ENCODE assay signal across 8 cellular contexts in the genomic region with DNA sequence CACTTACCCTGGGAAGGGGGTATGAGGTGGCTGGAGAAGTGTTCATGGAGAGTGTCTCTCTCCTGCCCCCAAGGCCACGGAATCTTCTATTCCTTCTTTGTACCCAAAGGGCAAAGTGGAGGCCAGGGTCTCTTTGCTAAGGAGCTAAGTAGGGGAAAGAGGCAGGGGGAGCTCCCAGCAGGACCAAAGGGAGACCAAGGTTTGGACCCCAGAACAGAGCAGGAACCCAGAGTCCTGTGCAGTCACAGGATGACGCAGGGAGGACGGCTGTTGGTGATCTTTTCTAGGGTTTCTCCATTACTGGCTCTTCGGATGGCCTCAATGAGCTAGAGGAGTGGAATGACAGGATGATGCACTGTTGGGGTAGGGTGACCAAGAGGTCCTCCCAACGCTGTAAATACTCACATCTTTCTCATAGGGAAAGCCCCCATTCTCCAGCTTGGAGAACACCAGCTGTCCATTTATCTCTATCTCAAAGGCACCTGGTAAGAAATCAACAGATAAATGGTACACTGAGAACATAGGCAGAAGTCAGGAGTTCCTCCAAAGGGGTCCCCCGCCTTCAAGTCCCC. TPM values are rescaled to one million over a fixed set of nuclear protein-coding genes. Genes with fewer than 3 reads are reported as not detected.
DNase-seq lines count a peak whose midpoint lies in the region; ATAC-seq and TF ChIP-seq lines count a peak whose summit lies in the region.

No MANE protein-coding gene starts in this region.

- peak overlapping the region; percentile 77 for H3K4me3 ChIP-seq in GM12875 (ENCODE audit: low read depth, low read length)
- peak overlapping the region; percentile 87 for H3K4me3 ChIP-seq in fibroblast of villous mesenchyme (ENCODE audit: low read depth, low read length)
- peak overlapping the region; percentile 80 to 88 (median 81) for H3K4me3 ChIP-seq in skeletal muscle tissue (ENCODE audit: low read length in 3 of 3)

- H3K4me3 Mint-ChIP-seq in T-helper 17 cell = peak overlapping the region; percentile 92

- peaks cover 24 to 26% (median 25%) of the 10 kb centered on the region in 3 donors for H3K36me3 ChIP-seq in skeletal muscle tissue (ENCODE audit: control insufficient read depth in 3 of 3, insufficient read depth in 3 of 3, low read length in 3 of 3)

- H3K4me1 ChIP-seq in skeletal muscle tissue (ENCODE audit: control insufficient read depth in 3 of 3, insufficient read depth in 3 of 3, low read length in 3 of 3) = peaks cover 7 to 12% (median 9%) of the 10 kb centered on the region in 3 donors

- peak overlapping the region; percentile 88 for H3K27ac Mint-ChIP-seq in T-helper 17 cell

- no peaks in the 10 kb centered on the region for H3K36me3 Mint-ChIP-seq in T-helper 17 cell (ENCODE audit: low read depth)

- peak overlapping the region; percentile 72 to 82 (median 76) for H3K9ac ChIP-seq in skeletal muscle tissue (ENCODE audit: low read depth in 1 of 3, low read length in 3 of 3)

- no peak for DNase-seq in T-helper 17 cell
- no peak for DNase-seq in fibroblast of villous mesenchyme (ENCODE audit: low read depth)
- no peak for DNase-seq in RPMI8226
- no peak for DNase-seq in SKM-1 (lab: John Stamatoyannopoulos, UW; ENCODE audit: unreplicated experiment)
- no peak for DNase-seq in NCI-H748 (lab: John Stamatoyannopoulos, UW; ENCODE audit: unreplicated experiment)
- DNase-seq in ureter (ENCODE audit: low spot score) = no peak

- no peaks in the 10 kb centered on the region for H3K27me3 ChIP-seq in skeletal muscle tissue (ENCODE audit: control insufficient read depth in 3 of 3, insufficient read depth in 3 of 3, low read length in 3 of 3)

- no peak for ATAC-seq in T-helper 17 cell

- H3K4me1 Mint-ChIP-seq in T-helper 17 cell = peaks cover 17% of the 10 kb centered on the region

- TF ChIP-seq CTCF in GM12875 (IDR thresholded peaks at IDR 0.05; ENCODE audit: borderline replicate concordance, insufficient read depth, low read depth, low read length) = no peak
- no peak for TF ChIP-seq CTCF in fibroblast of villous mesenchyme (IDR thresholded peaks at IDR 0.05; ENCODE audit: insufficient read depth, low read depth, low read length)

- no peaks in the 10 kb centered on the region for H3K9me3 ChIP-seq in T-helper 17 cell (ENCODE audit: control insufficient read depth, low read length, poor library complexity, severe bottlenecking)
- H3K9me3 ChIP-seq in skeletal muscle tissue (ENCODE audit: control insufficient read depth in 3 of 3, low read length in 3 of 3) = no peaks in the 10 kb centered on the region

- H3K27me3 Mint-ChIP-seq in T-helper 17 cell = no peaks in the 10 kb centered on the region

- no peak overlapping the region for H3K27ac ChIP-seq in skeletal muscle tissue (ENCODE audit: low read depth, low read length)

RNA-seq across cellular contexts. Expression of a gene that starts 1.0 kb away (rescaled TPM):
- total RNA-seq in T-helper 17 cell (10 to 100 TPM; 36.9 to 41.8 TPM), fibroblast of villous mesenchyme (19.0 and 30.3 TPM in 2 replicates), skeletal muscle tissue (6.3 TPM), ureter (49.2 TPM)

RNA-seq across cellular contexts. Expression of a gene that starts 8.4 kb away (rescaled TPM):
- total RNA-seq in T-helper 17 cell = not detected
- 0.97 and 1.3 TPM in 2 replicates for total RNA-seq in fibroblast of villous mesenchyme
- not detected for total RNA-seq in skeletal muscle tissue
- total RNA-seq in ureter = 37.4 TPM

RNA-seq across cellular contexts. Expression of a gene that starts 29.5 kb away (rescaled TPM):
- total RNA-seq in T-helper 17 cell (1 to 10 TPM; 1.3 to 3.5 TPM), fibroblast of villous mesenchyme (42.2 and 47.1 TPM in 2 replicates), skeletal muscle tissue (69.9 TPM), ureter (278 TPM)

RNA-seq across cellular contexts. Expression of a gene that starts 41.5 kb away (rescaled TPM):
- 10 to 100 TPM; 28.8 to 31.3 TPM for total RNA-seq in T-helper 17 cell
- total RNA-seq in fibroblast of villous mesenchyme = 4.7 and 7.7 TPM in 2 replicates
- total RNA-seq in skeletal muscle tissue = 7.3 TPM
- total RNA-seq in ureter = 56.9 TPM

Comparison
In these comparisons a context has a peak if more than half of its experiments do, and no peak if none do; other contexts are left out.
1. RNA of a gene that starts 8.4 kb away (total RNA-seq): 37.4 TPM in ureter (single experiment); 0.97 to 1.3 TPM in fibroblast of villous mesenchyme, not detected in T-helper 17 cell and not detected in skeletal muscle tissue (single experiment); every median in the first group is over 10 times any median in the second.
2. Peak in every context shown above with its lines, with median percentiles within 50 percentile points of each other: H3K4me3 ChIP-seq.